Comparison of ENCODE assay signal across 20 cellular contexts in the genomic region with DNA sequence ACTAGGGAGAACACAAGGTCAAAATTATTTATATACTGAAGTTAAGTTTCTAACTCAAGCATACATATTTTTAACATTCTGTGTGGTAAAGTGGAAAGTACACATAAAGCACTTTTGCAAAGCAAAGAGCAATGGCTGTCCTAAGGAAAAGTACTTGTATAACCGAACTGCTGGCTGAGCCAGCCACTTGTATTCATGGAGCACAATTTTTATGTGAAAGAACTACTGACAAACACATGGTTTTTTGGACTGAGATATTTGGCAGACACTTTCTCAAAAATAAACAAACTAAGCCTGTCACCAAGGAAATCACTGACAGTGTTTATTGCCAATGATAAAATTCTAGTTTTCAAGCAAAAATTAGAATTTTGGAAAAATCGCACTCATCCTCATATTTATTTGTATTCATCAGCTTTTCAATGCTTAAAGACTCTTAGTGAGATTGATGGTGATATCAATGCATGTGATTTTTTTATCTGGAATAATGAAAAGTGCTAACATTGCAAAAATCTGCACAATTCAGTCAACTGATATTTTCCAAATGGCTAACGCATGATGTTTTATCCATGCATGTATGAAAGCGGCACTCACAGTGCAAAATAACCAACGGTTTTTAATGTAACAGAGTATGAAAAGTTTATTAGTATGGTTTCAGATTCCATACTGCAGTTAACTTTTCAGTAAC.
DNase-seq lines count a peak whose midpoint lies in the region; ATAC-seq, FAIRE-seq and TF ChIP-seq lines count a peak whose summit lies in the region.
"Had no signal": no experiment of that assay in that cellular context is flagged by ENCODE, and none has a peak within 500 bp of the region (broad histone marks: within the 10 kb centered on the region; RNA-seq: fewer than 3 reads in every experiment).

No MANE protein-coding gene starts in this region.

- H3K23ac ChIP-seq in H1 (ENCODE audit: insufficient read length), result no peak overlapping the region

- H3K9me3 ChIP-seq in H1 (ENCODE audit: insufficient read depth in 2 of 2, low read depth in 1 of 2, low read length in 1 of 2), result no peaks in the 10 kb centered on the region
- no peaks in the 10 kb centered on the region for H3K9me3 ChIP-seq in HepG2 (ENCODE audit: low read length)
- H3K9me3 ChIP-seq in pancreas, result no peaks in the 10 kb centered on the region
- H3K9me3 ChIP-seq: BE2C had no signal

- ATAC-seq in HepG2 (no peak), pancreas (peak; percentile 75 to 90 (median 80))
- no peak for ATAC-seq in activated CD4-positive, alpha-beta T cell treated with anti-CD3 and anti-CD28 coated beads for 36 hours

- H3K4me2 ChIP-seq in H1 (ENCODE audit: insufficient read depth in 1 of 2, low read depth in 2 of 2, low read length in 2 of 2) (no peak overlapping the region), HepG2 (ENCODE audit: low read depth, low read length) (no peak overlapping the region)

- CTCF ChIA-PET in H1 (lab: Charles Lee; ENCODE audit: partially characterized antibody) (no interaction called here), HepG2 (lab: Yijun Ruan, JAX; ENCODE audit: low intra/inter-chr PET ratio, low total read pairs) (no interaction called here)
- CTCF ChIA-PET in activated CD4-positive, alpha-beta T cell treated with anti-CD3 and anti-CD28 coated beads for 36 hours (lab: Charles Lee), result no interaction called here

- TF ChIP-seq EP300 in H1 (IDR thresholded peaks at IDR 0.05; ENCODE audit: borderline replicate concordance in 1 of 2, low read depth in 2 of 2, low read length in 2 of 2) (no peak), HepG2 (IDR thresholded peaks at IDR 0.05; ENCODE audit: low read depth in 2 of 2, low read length in 2 of 2) (no peak), HepG2 (CRISPR knock-in tag; IDR thresholded peaks at IDR 0.05; ENCODE audit: borderline replicate concordance) (no peak)

- TF ChIP-seq POLR2A in H1 (IDR thresholded peaks at IDR 0.05; ENCODE audit: control extremely low read depth in 1 of 2, low read depth in 2 of 2, low read length in 2 of 2) (no peak), HepG2 (IDR thresholded peaks at IDR 0.05; ENCODE audit: insufficient read depth in 1 of 2, low read depth in 2 of 2, low read length in 2 of 2) (no peak), erythroblast (IDR thresholded peaks at IDR 0.05; ENCODE audit: low read length) (no peak)

- H3K23me2 ChIP-seq in H1 (ENCODE audit: low read depth, low read length), result no peaks in the 10 kb centered on the region; the same call in 1 of the 2 replicates

- H3K4me3 Mint-ChIP-seq in activated CD4-positive, alpha-beta T cell treated with anti-CD3 and anti-CD28 coated beads for 36 hours, result no peak overlapping the region
- H3K4me3 Mint-ChIP-seq: CD4-positive, CD25-positive, alpha-beta regulatory T cell; CD8-positive, alpha-beta memory T cell; H9 had no signal

- no peaks in the 10 kb centered on the region for H3K36me3 Mint-ChIP-seq in activated CD4-positive, alpha-beta T cell treated with anti-CD3 and anti-CD28 coated beads for 36 hours (ENCODE audit: low read depth)
- H3K36me3 Mint-ChIP-seq: CD4-positive, CD25-positive, alpha-beta regulatory T cell; CD8-positive, alpha-beta memory T cell had no signal

- DNase-seq in Ammon's horn (ENCODE audit: low spot score) (peak; percentile 8), H1 (ENCODE audit: low read depth in 1 of 2, low spot score in 2 of 2) (no peak), HepG2 (ENCODE audit: low spot score) (no peak), pancreas (peak in 1 of 6 donors; percentile 28), NK-92 (lab: John Stamatoyannopoulos, UW; ENCODE audit: unreplicated experiment) (no peak), erythroblast (lab: John Stamatoyannopoulos, UW) (no peak)
- DNase-seq in activated CD4-positive, alpha-beta T cell treated with anti-CD3 and anti-CD28 coated beads for 36 hours, result no peak
- DNase-seq: 8988T; BE2C; C1 segment of cervical spinal cord; CD4-positive, CD25-positive, alpha-beta regulatory T cell; CD8-positive, alpha-beta memory T cell; COR-L47; DMS 273 treated with DMSO at 0.1 percent for 48 hours; GOT3; H9 had no signal

- no peak overlapping the region for H4K91ac ChIP-seq in H1 (replicated peaks; ENCODE audit: insufficient read length, low read length)

- in situ Hi-C loops in HepG2 (cut with HindIII; ENCODE audit: extremely low pct_ligation_motif_present, low pct_unique_long_range_greater_than_20kb), result no loop called here

- intact Hi-C loops in HepG2 (cut with micrococcal nuclease; ENCODE audit: unreplicated experiment) (no loop called here), pancreas (cut with DNase I) (no loop called here)
- intact Hi-C loops in activated CD4-positive, alpha-beta T cell treated with anti-CD3 and anti-CD28 coated beads for 36 hours (cut with DNase I, micrococcal nuclease), result no loop called here

- H2BK15ac ChIP-seq in H1 (ENCODE audit: low read length), result no peak overlapping the region

- no peak for TF ChIP-seq RAD21 in H1 (IDR thresholded peaks at IDR 0.05 in 1 of 2, conservative IDR thresholded peaks at IDR 0.05 in 1 of 2; ENCODE audit: low read depth in 2 of 2, low read length in 2 of 2)
- TF ChIP-seq RAD21 in HepG2 (CRISPR knock-in tag; IDR thresholded peaks at IDR 0.05), result no peak

- H3K4me1 Mint-ChIP-seq in activated CD4-positive, alpha-beta T cell treated with anti-CD3 and anti-CD28 coated beads for 36 hours, result no peaks in the 10 kb centered on the region
- H3K4me1 Mint-ChIP-seq: CD4-positive, CD25-positive, alpha-beta regulatory T cell; CD8-positive, alpha-beta memory T cell; H9 had no signal

- POLR2A ChIA-PET in H1 (lab: Charles Lee; ENCODE audit: partially characterized antibody) (no interaction called here), HepG2 (lab: Yijun Ruan, JAX) (no interaction called here)
- POLR2A ChIA-PET in activated CD4-positive, alpha-beta T cell treated with anti-CD3 and anti-CD28 coated beads for 36 hours (lab: Charles Lee), result interaction anchor here (0.7 kb wide), 1 partner anchor 215 kb away, joined by 4 read pairs; no protein-coding TSS in a partner anchor

- H3K27ac ChIP-seq in H1 (ENCODE audit: low read depth, low read length) (no peak overlapping the region), HepG2 (ENCODE audit: extremely low read length, insufficient read depth, low read length) (no peak overlapping the region), pancreas (peak overlapping the region in 2 of 4 donors; percentile 15 to 63)

- no peak overlapping the region for H4K5ac ChIP-seq in H1 (ENCODE audit: insufficient read length, low read depth, low read length)

- TF ChIP-seq CTCF in H1 (IDR thresholded peaks at IDR 0.05; ENCODE audit: control extremely low read depth in 1 of 3, insufficient read depth in 1 of 3, low read depth in 1 of 3, low read length in 3 of 3) (no peak), HepG2 (CRISPR knock-in tag; IDR thresholded peaks at IDR 0.05) (no peak), pancreas (IDR thresholded peaks at IDR 0.05) (no peak)

- no TSS peak for BruUV-seq in HepG2 (replicated peaks; lab: Mats Ljungman, UMichigan)

- no peaks in the 10 kb centered on the region for H3K4me1 ChIP-seq in H1 (replicated peaks in 1 of 4; ENCODE audit: control insufficient read depth in 3 of 4, insufficient read depth in 4 of 4, low read length in 3 of 4)
- H3K4me1 ChIP-seq in HepG2 (ENCODE audit: insufficient read depth, low read length), result peaks cover 25% of the 10 kb centered on the region
- peaks cover 4 to 26% (median 24%) of the 10 kb centered on the region in 3 donors for H3K4me1 ChIP-seq in pancreas
- H3K4me1 ChIP-seq: BE2C had no signal

- H3K18ac ChIP-seq in H1 (ENCODE audit: extremely low read depth, low read length), result no peak overlapping the region

- no peak overlapping the region for H2BK20ac ChIP-seq in H1 (ENCODE audit: low read length)

- no peak overlapping the region for H2AK5ac ChIP-seq in H1 (ENCODE audit: low read depth, low read length)

- no peak overlapping the region for H3K9ac ChIP-seq in H1 (replicated peaks in 1 of 4; ENCODE audit: extremely low read depth in 1 of 4, low read depth in 3 of 4, low read length in 3 of 4)
- H3K9ac ChIP-seq in HepG2 (ENCODE audit: insufficient read depth, low read depth, low read length), result no peak overlapping the region

- H3K9me3 Mint-ChIP-seq in activated CD4-positive, alpha-beta T cell treated with anti-CD3 and anti-CD28 coated beads for 36 hours (ENCODE audit: low read depth), result no peaks in the 10 kb centered on the region
- H3K9me3 Mint-ChIP-seq: CD8-positive, alpha-beta memory T cell had no signal

- no peak overlapping the region for H2BK5ac ChIP-seq in H1 (ENCODE audit: low read depth, low read length)

- no peaks in the 10 kb centered on the region for H3K27me3 ChIP-seq in H1 (replicated peaks in 1 of 4; ENCODE audit: control insufficient read depth in 3 of 4, extremely low read depth in 1 of 4, insufficient read depth in 3 of 4, low read length in 3 of 4)
- H3K27me3 ChIP-seq in HepG2 (ENCODE audit: control insufficient read depth in 1 of 2, insufficient read depth in 2 of 2, low read length in 2 of 2), result no peaks in the 10 kb centered on the region; a peak in 1 of 5 replicates
- H3K27me3 ChIP-seq in pancreas, result no peaks in the 10 kb centered on the region
- H3K27me3 ChIP-seq: BE2C had no signal

- H2BK12ac ChIP-seq in H1 (ENCODE audit: low read depth, low read length), result no peak overlapping the region

- H3K27ac Mint-ChIP-seq in activated CD4-positive, alpha-beta T cell treated with anti-CD3 and anti-CD28 coated beads for 36 hours, result no peak overlapping the region
- H3K27ac Mint-ChIP-seq: CD4-positive, CD25-positive, alpha-beta regulatory T cell; CD8-positive, alpha-beta memory T cell; H9 had no signal

- no peak overlapping the region for H4K8ac ChIP-seq in H1 (ENCODE audit: extremely low read depth, insufficient read depth, low read length)

- H2AFZ ChIP-seq in H1 (ENCODE audit: low read length), result no peak overlapping the region
- no peak overlapping the region for H2AFZ ChIP-seq in HepG2 (ENCODE audit: low read length)

- no peak overlapping the region for H3K56ac ChIP-seq in H1 (replicated peaks; ENCODE audit: insufficient read length, low read depth, low read length)

- no peak overlapping the region for H3K14ac ChIP-seq in H1 (ENCODE audit: insufficient read length)

- H2BK120ac ChIP-seq in H1 (replicated peaks; ENCODE audit: low read depth, low read length), result no peak overlapping the region

- FAIRE-seq in H1 (lab: Jason Lieb, UNC), result no peak
- no peak for FAIRE-seq in HepG2 (lab: Jason Lieb, UNC)
- no peak for FAIRE-seq in pancreas (lab: Jason Lieb, UNC)
- FAIRE-seq: G401.6, GM12891, GM18507, HTR-8/SVneo had no signal

- H4K20me1 ChIP-seq in H1 (replicated peaks in 1 of 2; ENCODE audit: control insufficient read depth in 1 of 2, insufficient read depth in 2 of 2, low read length in 2 of 2) (no peaks in the 10 kb centered on the region), HepG2 (ENCODE audit: insufficient read depth, low read length) (no peaks in the 10 kb centered on the region)

- no peak overlapping the region for H3K4me3 ChIP-seq in H1 (ENCODE audit: extremely low read depth in 1 of 4, insufficient read depth in 2 of 4, low read depth in 3 of 4, low read length in 4 of 4)
- no peak overlapping the region for H3K4me3 ChIP-seq in HepG2 (replicated peaks in 1 of 3; ENCODE audit: insufficient read depth in 1 of 3, low read depth in 2 of 3, low read length in 3 of 3)
- no peak overlapping the region for H3K4me3 ChIP-seq in pancreas

- H3K36me3 ChIP-seq in H1 (ENCODE audit: control insufficient read depth in 2 of 4, insufficient read depth in 4 of 4, low read length in 3 of 4), result no peaks in the 10 kb centered on the region
- H3K36me3 ChIP-seq in HepG2 (replicated peaks in 1 of 2; ENCODE audit: control insufficient read depth in 1 of 2, insufficient read depth in 2 of 2, low read length in 2 of 2), result no peaks in the 10 kb centered on the region
- H3K36me3 ChIP-seq in pancreas, result no peaks in the 10 kb centered on the region
- H3K36me3 ChIP-seq: BE2C had no signal

- H3K79me2 ChIP-seq in H1 (ENCODE audit: control insufficient read depth in 1 of 2, insufficient read depth in 2 of 2, low read length in 2 of 2) (no peaks in the 10 kb centered on the region), HepG2 (ENCODE audit: insufficient read depth, low read length) (no peaks in the 10 kb centered on the region)

- peaks cover 7% of the 10 kb centered on the region for H3K27me3 Mint-ChIP-seq in activated CD4-positive, alpha-beta T cell treated with anti-CD3 and anti-CD28 coated beads for 36 hours
- H3K27me3 Mint-ChIP-seq: CD4-positive, CD25-positive, alpha-beta regulatory T cell; CD8-positive, alpha-beta memory T cell had no signal

- H3K79me1 ChIP-seq in H1 (ENCODE audit: low read depth, low read length), result no peaks in the 10 kb centered on the region

- 93% methylated on average over 5 of the region's 5 CpGs; no CpG with 5 or more reads in 1 of the 2 experiments for WGBS in H1 (ENCODE audit: extremely low coverage in 1 of 2, insufficient coverage in 1 of 2, insufficient read length in 1 of 2, insufficient replicate concordance in 2 of 2, low coverage in 1 of 2, low lambda C conversion rate in 2 of 2, missing lambda C conversion rate in 1 of 2), 2 experiments
- WGBS in HepG2 (ENCODE audit: low lambda C conversion rate), result 67% methylated on average over 5 of the region's 5 CpGs
- WGBS in pancreas, 2 donors, result 43 to 51% methylated on average over 5 of the region's 5 CpGs

- H3K4ac ChIP-seq in H1 (replicated peaks; ENCODE audit: insufficient read length, low read depth, low read length), result no peak overlapping the region

Comparison
In these comparisons a context has a peak if more than half of its experiments do, and no peak if none do; other contexts are left out.
1. ATAC-seq: peak in pancreas (4 of 4); none in HepG2 (single experiment) and activated CD4-positive, alpha-beta T cell treated with anti-CD3 and anti-CD28 coated beads for 36 hours (single experiment).